ENCODE assay signal across 16 cellular contexts in genomic region chr19:32202244-32202643, GRCh38.
DNase-seq lines count a peak whose midpoint lies in the region; ATAC-seq lines count a peak whose summit lies in the region.
"Had no signal": no experiment of that assay in that cellular context is flagged by ENCODE, and none has a peak within 500 bp of the region (broad histone marks: within the 10 kb centered on the region; RNA-seq: fewer than 3 reads in every experiment).

No MANE protein-coding gene starts in this region.

- H3K4me3 ChIP-seq in right cardiac atrium (ENCODE audit: low read length): no peak overlapping the region
- H3K4me3 ChIP-seq: GM23248 had no signal

- H3K27ac ChIP-seq in right cardiac atrium (ENCODE audit: low read length): no peak overlapping the region
- H3K27ac ChIP-seq: 22Rv1, GM23248, HL-60 had no signal

- DNase-seq in right cardiac atrium (no peak), left cardiac atrium (no peak), left lobe of liver (ENCODE audit: low spot score) (peak; percentile 18), posterior vena cava (ENCODE audit: low spot score) (peak; percentile 72), retina (no peak), NCI-H446 (lab: John Stamatoyannopoulos, UW) (no peak), RPMI8226 (no peak)
- DNase-seq in NK-92 treated with Interleukin-12 subunit alpha and Interleukin-12 subunit beta, amount 100 ng/mL, for 24 hours (lab: John Stamatoyannopoulos, UW): no peak
- DNase-seq: C1 segment of cervical spinal cord; Calu3; CD4-positive, alpha-beta T cell; DMS 273 treated with DMSO at 0.1 percent for 48 hours; GM23248 had no signal

- intact Hi-C loops in right cardiac atrium (cut with DNase I) (no loop called here), left cardiac atrium (cut with DNase I) (no loop called here), posterior vena cava (cut with DNase I) (no loop called here)

- H3K9me3 ChIP-seq in right cardiac atrium (ENCODE audit: control insufficient read depth, low read length): no peaks in the 10 kb centered on the region

- no peaks in the 10 kb centered on the region for H3K27me3 ChIP-seq in right cardiac atrium (ENCODE audit: control insufficient read depth, insufficient read depth)

- H3K4me1 ChIP-seq in right cardiac atrium (ENCODE audit: control insufficient read depth, insufficient read depth, low read length): no peaks in the 10 kb centered on the region

- 88% methylated on average over 5 of the region's 5 CpGs for WGBS in right cardiac atrium

- ATAC-seq in right cardiac atrium (peak; percentile 7 to 43), left cardiac atrium (no peak), left lobe of liver (no peak)
- ATAC-seq: HCT116 had no signal

Comparison
In these comparisons a context has a peak if more than half of its experiments do, and no peak if none do; other contexts are left out.
1. ATAC-seq: peak in right cardiac atrium (2 of 2); none in left cardiac atrium (0 of 2) and left lobe of liver (single experiment).
2. DNase-seq: peak in left lobe of liver (single experiment) and posterior vena cava (single experiment); none in right cardiac atrium (0 of 3), left cardiac atrium (single experiment), NK-92 treated with Interleukin-12 subunit alpha and Interleukin-12 subunit beta, amount 100 ng/mL, for 24 hours (single experiment), retina (single experiment), NCI-H446 (0 of 2) and RPMI8226 (single experiment).